ENCODE assay signal across 13 cellular contexts in genomic region chr21:32143222-32143939, GRCh38.
A peak's percentile ranks its signal among the peaks of the same experiment; 100 is the strongest.
DNase-seq lines count a peak whose midpoint lies in the region; ATAC-seq lines count a peak whose summit lies in the region.
"Had no signal": no experiment of that assay in that cellular context is flagged by ENCODE, and none has a peak within 500 bp of the region (broad histone marks: within the 10 kb centered on the region; RNA-seq: fewer than 3 reads in every experiment).

No MANE protein-coding gene starts in this region.

- no peaks in the 10 kb centered on the region for H3K4me1 ChIP-seq in mesodermal cell (ENCODE audit: control insufficient read depth, insufficient read depth, low read length, poor library complexity, severe bottlenecking)

- no peaks in the 10 kb centered on the region for H3K36me3 ChIP-seq in mesodermal cell (ENCODE audit: control insufficient read depth, insufficient read depth, low read length)

- intact Hi-C loops in Right ventricle myocardium inferior (cut with DNase I) (no loop called here), cardiac septum (cut with DNase I) (no loop called here)

- peak; percentile 72 for ATAC-seq in Right ventricle myocardium inferior
- ATAC-seq in activated T-cell treated with anti-CD3 and anti-CD28 coated beads, Interleukin-2, amount 50 U/mL, for 4 hours = no peak
- ATAC-seq in T-helper 17 cell = no peak
- ATAC-seq: HepG2; left colon; naive thymus-derived CD8-positive, alpha-beta T cell had no signal

- DNase-seq in Right ventricle myocardium inferior (ENCODE audit: missing footprints) = no peak
- DNase-seq in cardiac septum (ENCODE audit: low spot score) = no peak
- DNase-seq in fibroblast of gingiva (ENCODE audit: low read depth) = peak; percentile 50
- no peak for DNase-seq in cerebellum (ENCODE audit: low spot score)
- DNase-seq in activated T-cell treated with anti-CD3 and anti-CD28 coated beads, Interleukin-2, amount 50 U/mL, for 4 hours = no peak
- no peak for DNase-seq in activated CD8-positive, alpha-beta memory T cell treated with anti-CD3 and anti-CD28 coated beads for 24 hours
- no peak for DNase-seq in T-helper 17 cell
- DNase-seq: left colon; naive thymus-derived CD8-positive, alpha-beta T cell; NCI-H774 had no signal

- WGBS in mesodermal cell (ENCODE audit: insufficient coverage in 2 of 2), 2 experiments = 80 to 87% methylated on average over 10 to 12 of the region's 13 CpGs

- H3K9me3 Mint-ChIP-seq in activated T-cell treated with anti-CD3 and anti-CD28 coated beads, Interleukin-2, amount 50 U/mL, for 4 hours = no peaks in the 10 kb centered on the region

- H3K4me3 ChIP-seq in mesodermal cell (ENCODE audit: extremely low read depth, insufficient read depth, low read length, poor library complexity, severe bottlenecking) = no peak overlapping the region

- H3K27ac Mint-ChIP-seq in T-helper 17 cell = no peak overlapping the region
- H3K27ac Mint-ChIP-seq: activated naive CD8-positive, alpha-beta T cell had no signal

- H3K9me3 ChIP-seq in mesodermal cell (ENCODE audit: control insufficient read depth, low read length) = no peaks in the 10 kb centered on the region
- no peaks in the 10 kb centered on the region for H3K9me3 ChIP-seq in T-helper 17 cell (ENCODE audit: control insufficient read depth, low read length, poor library complexity, severe bottlenecking)

- H3K36me3 Mint-ChIP-seq in activated T-cell treated with anti-CD3 and anti-CD28 coated beads, Interleukin-2, amount 50 U/mL, for 4 hours (ENCODE audit: insufficient read depth) = no peaks in the 10 kb centered on the region
- H3K36me3 Mint-ChIP-seq in T-helper 17 cell (ENCODE audit: low read depth) = no peaks in the 10 kb centered on the region
- H3K36me3 Mint-ChIP-seq: activated naive CD8-positive, alpha-beta T cell had no signal

- H3K27me3 Mint-ChIP-seq in activated T-cell treated with anti-CD3 and anti-CD28 coated beads, Interleukin-2, amount 50 U/mL, for 4 hours (ENCODE audit: low read depth) = peaks cover 6% of the 10 kb centered on the region
- H3K27me3 Mint-ChIP-seq in T-helper 17 cell = peaks cover 21% of the 10 kb centered on the region
- H3K27me3 Mint-ChIP-seq: activated naive CD8-positive, alpha-beta T cell had no signal

- no peaks in the 10 kb centered on the region for H3K4me1 Mint-ChIP-seq in activated T-cell treated with anti-CD3 and anti-CD28 coated beads, Interleukin-2, amount 50 U/mL, for 4 hours (ENCODE audit: low read depth)
- no peaks in the 10 kb centered on the region for H3K4me1 Mint-ChIP-seq in T-helper 17 cell
- H3K4me1 Mint-ChIP-seq: naive thymus-derived CD8-positive, alpha-beta T cell had no signal

- peak overlapping the region; percentile 30 for H3K27ac ChIP-seq in mesodermal cell (ENCODE audit: low read depth, low read length, severe bottlenecking)

- H3K4me3 Mint-ChIP-seq in activated T-cell treated with anti-CD3 and anti-CD28 coated beads, Interleukin-2, amount 50 U/mL, for 4 hours = no peak overlapping the region
- H3K4me3 Mint-ChIP-seq in T-helper 17 cell = no peak overlapping the region
- H3K4me3 Mint-ChIP-seq: activated naive CD8-positive, alpha-beta T cell; naive thymus-derived CD8-positive, alpha-beta T cell had no signal
